1 cellular context compared by ENCODE assay signal in the genomic region with DNA sequence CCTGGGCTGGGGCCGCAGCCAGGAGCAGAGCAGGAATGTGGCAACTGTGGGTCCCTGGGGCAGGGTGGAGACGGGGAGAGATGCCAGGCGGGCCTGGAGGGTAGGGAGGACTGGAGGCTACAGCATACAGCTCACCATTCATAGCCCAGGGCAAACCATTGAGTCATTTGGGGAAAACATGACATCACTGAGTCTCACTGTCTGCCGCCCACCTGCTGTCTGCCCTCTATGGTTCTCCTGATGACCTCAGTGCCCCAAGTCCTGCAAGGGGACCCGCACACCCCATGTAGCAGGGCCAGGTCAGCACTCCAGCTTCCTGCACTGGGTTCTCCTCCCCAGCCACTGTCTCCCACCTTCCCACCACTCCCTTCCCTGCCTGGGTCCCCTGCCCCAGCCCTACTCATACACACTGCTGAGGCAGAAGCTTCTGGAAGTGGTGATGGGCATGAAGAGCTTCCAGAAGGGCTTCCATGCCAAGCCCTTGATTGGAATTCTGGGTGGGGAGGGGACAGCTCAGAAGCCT.
TF ChIP-seq lines count a peak whose summit lies in the region.

No MANE protein-coding gene starts in this region.

TF ChIP-seq in HepG2, 621 proteins besides CTCF, POLR2A, EP300 and RAD21 (continued from another document):
- no peak for TF ChIP-seq BRCA1 (CRISPR knock-in tag; IDR thresholded peaks at IDR 0.05)
- no peak for TF ChIP-seq ZNF503 (CRISPR knock-in tag; IDR thresholded peaks at IDR 0.05)
- TF ChIP-seq ZBTB10 (CRISPR knock-in tag; IDR thresholded peaks at IDR 0.05; ENCODE audit: borderline replicate concordance) = no peak
- TF ChIP-seq ZNF704 (CRISPR knock-in tag; IDR thresholded peaks at IDR 0.05; ENCODE audit: borderline replicate concordance) = no peak
- TF ChIP-seq ZNF558 (CRISPR knock-in tag; IDR thresholded peaks at IDR 0.05; ENCODE audit: borderline replicate concordance) = no peak
- peak; percentile 29; the same call in 1 of the 2 replicates for TF ChIP-seq ATF7 (IDR thresholded peaks at IDR 0.05)
- TF ChIP-seq ATF7 (CRISPR knock-in tag; IDR thresholded peaks at IDR 0.05) = no peak
